13 cellular contexts compared by ENCODE assay signal in the genomic region with DNA sequence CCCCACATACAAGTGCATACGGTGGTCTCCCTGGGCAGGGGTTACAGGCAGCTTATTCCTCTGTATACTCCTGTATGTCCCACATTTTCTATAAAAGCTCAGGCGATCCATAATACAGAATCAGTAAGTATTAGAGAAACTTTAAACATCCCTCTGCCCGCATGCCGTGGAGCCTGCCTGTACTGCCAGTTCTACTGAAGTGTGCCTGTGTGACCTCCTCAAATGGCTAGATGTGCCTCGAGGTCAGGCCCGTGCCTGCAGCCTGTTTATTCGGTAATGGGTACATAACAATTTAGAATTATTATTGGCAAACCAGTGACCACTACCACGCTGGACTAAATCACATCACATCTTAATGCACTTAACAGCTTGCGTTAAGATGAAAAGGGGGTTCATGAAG.
"Had no signal": no experiment of that assay in that cellular context is flagged by ENCODE, and none has a peak within 500 bp of the region (broad histone marks: within the 10 kb centered on the region; RNA-seq: fewer than 3 reads in every experiment).

No MANE protein-coding gene starts in this region.

- H3K27ac Mint-ChIP-seq: neural progenitor cell; stimulated activated naive CD8-positive, alpha-beta T cell treated with anti-CD3 and anti-CD28 coated beads, Interleukin-15, Interleukin-2, amounts not matched to agents 100 ng/mL and 50 ng/mL, for 24 hours had no signal

- H3K4me3 Mint-ChIP-seq: stimulated activated naive CD8-positive, alpha-beta T cell treated with anti-CD3 and anti-CD28 coated beads, Interleukin-15, Interleukin-2, amounts not matched to agents 100 ng/mL and 50 ng/mL, for 24 hours had no signal

- H3K4me3 ChIP-seq: lung, SK-N-MC had no signal

- H3K36me3 ChIP-seq: heart left ventricle, neural progenitor cell, pancreas had no signal

- H3K9me3 Mint-ChIP-seq: neural progenitor cell; stimulated activated naive CD8-positive, alpha-beta T cell treated with anti-CD3 and anti-CD28 coated beads, Interleukin-15, Interleukin-2, amounts not matched to agents 100 ng/mL and 50 ng/mL, for 24 hours had no signal

- H3K27ac ChIP-seq: neural progenitor cell, pancreas, SK-N-MC had no signal

- DNase-seq: activated CD4-positive, alpha-beta T cell treated with anti-CD3 and anti-CD28 coated beads for 1 hour; activated CD4-positive, alpha-beta T cell treated with anti-CD3 and anti-CD28 coated beads, Interleukin-2, amount 50 U/mL, for 4 hours; activated naive CD4-positive, alpha-beta T cell treated with Interleukin-2 at 50 U/mL for 16 hours; activated T-cell treated with anti-CD3 and anti-CD28 coated beads for 4 hours; foreskin melanocyte; midbrain; stimulated activated CD4-positive, alpha-beta T cell treated with anti-CD3 and anti-CD28 coated beads, Interleukin-4, amount 100 ng/mL, for 4 hours had no signal

- H3K9me3 ChIP-seq: heart left ventricle, pancreas had no signal

- H3K9ac ChIP-seq: neural progenitor cell had no signal

- H3K27me3 ChIP-seq: heart left ventricle, neural progenitor cell, pancreas had no signal

- H3K27me3 Mint-ChIP-seq: stimulated activated naive CD8-positive, alpha-beta T cell treated with anti-CD3 and anti-CD28 coated beads, Interleukin-15, Interleukin-2, amounts not matched to agents 100 ng/mL and 50 ng/mL, for 24 hours had no signal
